Comparison of ENCODE assay signal across 22 cellular contexts in genomic region chr16:66919569-66920472, GRCh38. TPM values are rescaled to one million over a fixed set of nuclear protein-coding genes. Genes with fewer than 3 reads are reported as not detected.
DNase-seq lines count a peak whose midpoint lies in the region; ATAC-seq and TF ChIP-seq lines count a peak whose summit lies in the region.
"Had no signal": no experiment of that assay in that cellular context is flagged by ENCODE, and none has a peak within 500 bp of the region (broad histone marks: within the 10 kb centered on the region; RNA-seq: fewer than 3 reads in every experiment).

No MANE protein-coding gene starts in this region.

- H3K4me1 ChIP-seq in duodenal mucosa (ENCODE audit: control insufficient read depth in 1 of 2, insufficient read depth in 2 of 2, low read length in 2 of 2): peaks cover 18 to 34% of the 10 kb centered on the region in 2 donors
- H3K4me1 ChIP-seq in right cardiac atrium (ENCODE audit: control insufficient read depth, insufficient read depth, low read length): peaks cover 3% of the 10 kb centered on the region
- H3K4me1 ChIP-seq in PC-9 (replicated peaks; ENCODE audit: insufficient read depth): no peaks in the 10 kb centered on the region

- H3K4me1 Mint-ChIP-seq in stimulated activated effector memory CD8-positive, alpha-beta T cell treated with anti-CD3 and anti-CD28 coated beads, Interleukin-12 subunit alpha, Interleukin-12 subunit beta, amount 100 ng/mL, for 72 hours: peaks cover 10% of the 10 kb centered on the region

- H3K9me3 Mint-ChIP-seq in stimulated activated effector memory CD8-positive, alpha-beta T cell treated with anti-CD3 and anti-CD28 coated beads, Interleukin-12 subunit alpha, Interleukin-12 subunit beta, amount 100 ng/mL, for 72 hours: no peaks in the 10 kb centered on the region
- H3K9me3 Mint-ChIP-seq: activated T-cell treated with anti-CD3 and anti-CD28 coated beads, Interleukin-2, amount 50 U/mL, for 4 hours; HFFc6; nephron progenitor cell had no signal

- DNase-seq in right cardiac atrium: peak in 2 of 3 donors; percentile 19 to 68
- no peak for DNase-seq in stimulated activated effector memory CD8-positive, alpha-beta T cell treated with anti-CD3 and anti-CD28 coated beads, Interleukin-12 subunit alpha, Interleukin-12 subunit beta, amount 100 ng/mL, for 72 hours (ENCODE audit: low spot score in 2 of 2)
- DNase-seq in PC-9: no peak
- DNase-seq in GM19240 (ENCODE audit: insufficient read length, low spot score): no peak
- DNase-seq: activated CD4-positive, alpha-beta T cell treated with anti-CD3 and anti-CD28 coated beads for 1 hour; activated naive CD4-positive, alpha-beta T cell treated with Interleukin-2 at 50 U/mL for 16 hours; activated T-cell treated with anti-CD3 and anti-CD28 coated beads, Interleukin-2, amount 50 U/mL, for 4 hours; central memory CD4-positive, alpha-beta T cell; DMS79; dorsolateral prefrontal cortex; foreskin melanocyte; HFFc6; left colon; NCI-H1436; NCI-H524 treated with DMSO at 0.1 percent for 48 hours; nephron progenitor cell; stimulated activated naive CD8-positive, alpha-beta T cell treated with anti-CD3 and anti-CD28 coated beads, Interleukin-15, Interleukin-2, amounts not matched to agents 100 U/mL and 50 U/mL, for 24 hours; transverse colon had no signal

- no peak overlapping the region for H3K4me2 ChIP-seq in PC-9

- no peak overlapping the region for H2AFZ ChIP-seq in PC-9

- no peaks in the 10 kb centered on the region for H4K20me1 ChIP-seq in PC-9 (ENCODE audit: insufficient read depth)

- no peaks in the 10 kb centered on the region for H3F3A ChIP-seq in PC-9 (ENCODE audit: insufficient read depth, low read depth)

- peak overlapping the region; percentile 13 for H3K27ac Mint-ChIP-seq in stimulated activated effector memory CD8-positive, alpha-beta T cell treated with anti-CD3 and anti-CD28 coated beads, Interleukin-12 subunit alpha, Interleukin-12 subunit beta, amount 100 ng/mL, for 72 hours
- H3K27ac Mint-ChIP-seq: HFFc6, nephron progenitor cell had no signal

- no peak overlapping the region for H3K4me3 ChIP-seq in duodenal mucosa (ENCODE audit: low read depth in 1 of 2, low read length in 2 of 2)
- H3K4me3 ChIP-seq in right cardiac atrium (ENCODE audit: low read length): no peak overlapping the region
- H3K4me3 ChIP-seq in PC-9: no peak overlapping the region
- H3K4me3 ChIP-seq: dorsolateral prefrontal cortex, GM12878, transverse colon had no signal

- intact Hi-C loops in right cardiac atrium (cut with DNase I): no loop called here
- intact Hi-C loops in PC-9 (cut with micrococcal nuclease; ENCODE audit: unreplicated experiment): no loop called here

- H3K27ac ChIP-seq in duodenal mucosa (ENCODE audit: low read depth, low read length): peak overlapping the region; percentile 23
- H3K27ac ChIP-seq in right cardiac atrium (ENCODE audit: low read length): peak overlapping the region; percentile 83
- H3K27ac ChIP-seq in PC-9: no peak overlapping the region
- H3K27ac ChIP-seq: dorsolateral prefrontal cortex, transverse colon had no signal

- no peaks in the 10 kb centered on the region for H3K9me2 ChIP-seq in PC-9 (ENCODE audit: insufficient read depth)

- H3K4me3 Mint-ChIP-seq in stimulated activated effector memory CD8-positive, alpha-beta T cell treated with anti-CD3 and anti-CD28 coated beads, Interleukin-12 subunit alpha, Interleukin-12 subunit beta, amount 100 ng/mL, for 72 hours: no peak overlapping the region
- H3K4me3 Mint-ChIP-seq: activated T-cell treated with anti-CD3 and anti-CD28 coated beads, Interleukin-2, amount 50 U/mL, for 4 hours; HFFc6; nephron progenitor cell had no signal

- H3K27me3 ChIP-seq in duodenal mucosa (ENCODE audit: control insufficient read depth in 1 of 2, insufficient read depth in 2 of 2, low read length in 2 of 2) (peaks cover 4 to 5% of the 10 kb centered on the region in 2 donors), right cardiac atrium (ENCODE audit: control insufficient read depth, insufficient read depth) (no peaks in the 10 kb centered on the region), PC-9 (ENCODE audit: insufficient read depth, low read depth) (no peaks in the 10 kb centered on the region)

- no peaks in the 10 kb centered on the region for H3K79me2 ChIP-seq in PC-9 (ENCODE audit: low read depth)

- ATAC-seq in right cardiac atrium: peak; percentile 1 to 19
- ATAC-seq in stimulated activated effector memory CD8-positive, alpha-beta T cell treated with anti-CD3 and anti-CD28 coated beads, Interleukin-12 subunit alpha, Interleukin-12 subunit beta, amount 100 ng/mL, for 72 hours: no peak
- ATAC-seq: activated T-cell treated with anti-CD3 and anti-CD28 coated beads, Interleukin-2, amount 50 U/mL, for 4 hours; GM12878; stimulated activated naive CD8-positive, alpha-beta T cell treated with anti-CD3 and anti-CD28 coated beads, Interleukin-15, Interleukin-2, amounts not matched to agents 100 U/mL and 50 U/mL, for 24 hours had no signal

- 52% methylated on average over 7 of the region's 7 CpGs for WGBS in right cardiac atrium

- no peaks in the 10 kb centered on the region for H3K9me3 ChIP-seq in duodenal mucosa (ENCODE audit: control insufficient read depth in 1 of 2, low read length in 2 of 2)
- H3K9me3 ChIP-seq in right cardiac atrium (ENCODE audit: control insufficient read depth, low read length): no peaks in the 10 kb centered on the region
- no peaks in the 10 kb centered on the region for H3K9me3 ChIP-seq in PC-9 (ENCODE audit: insufficient read depth, low read depth)
- H3K9me3 ChIP-seq: transverse colon had no signal

- H3K36me3 ChIP-seq in duodenal mucosa (ENCODE audit: control insufficient read depth in 1 of 2, insufficient read depth in 2 of 2, low read length in 2 of 2): no peaks in the 10 kb centered on the region
- H3K36me3 ChIP-seq in PC-9 (ENCODE audit: low read depth): no peaks in the 10 kb centered on the region
- H3K36me3 ChIP-seq: transverse colon had no signal

- no peak for TF ChIP-seq CTCF in PC-9 (conservative IDR thresholded peaks at IDR 0.05)

- POLR2A ChIA-PET in PC-9 (lab: Charles Lee; ENCODE audit: unreplicated experiment): no interaction called here

- BruUV-seq in PC-9 (replicated peaks; lab: Mats Ljungman, UMichigan): no TSS peak

- H3K36me3 Mint-ChIP-seq in stimulated activated effector memory CD8-positive, alpha-beta T cell treated with anti-CD3 and anti-CD28 coated beads, Interleukin-12 subunit alpha, Interleukin-12 subunit beta, amount 100 ng/mL, for 72 hours: no peaks in the 10 kb centered on the region

- H3K9ac ChIP-seq in duodenal mucosa (ENCODE audit: low read depth in 1 of 2, low read length in 2 of 2): no peak overlapping the region

- CTCF ChIA-PET in PC-9 (lab: Charles Lee): interaction anchor here (1.2 kb wide), 1 partner anchor 46 kb away, joined by 3 read pairs; no protein-coding TSS in a partner anchor

RNA-seq across cellular contexts. Expression of gene CDH16, which starts 1.1 kb away (rescaled TPM):
- total RNA-seq in right cardiac atrium (under 1 TPM; 0.38 to 0.97 (median 0.65) TPM), PC-9 (2021) (not detected in 2 replicates)
- 0.50 TPM for polyA plus RNA-seq in right cardiac atrium
- total RNA-seq: activated T-cell treated with anti-CD3 and anti-CD28 coated beads, Interleukin-2, amount 50 U/mL, for 4 hours; GM12878; M059J; posterior vena cava had no signal

RNA-seq across cellular contexts. Expression of gene RRAD, which starts 5.5 kb away (rescaled TPM):
- total RNA-seq in right cardiac atrium (100 to 1,000 TPM; 135 to 299 (median 142) TPM), PC-9 (2021) (0.24 TPM in 1 of 2 replicates, not detected in the other)
- 375 TPM for polyA plus RNA-seq in right cardiac atrium

RNA-seq across cellular contexts. Expression of gene CIAO2B, which starts 14.4 kb away (rescaled TPM):
- total RNA-seq in right cardiac atrium: 100 to 1,000 TPM in 2 of 4 donors, 10 to 100 TPM in 2; 82.8 to 104 (median 100) TPM
- 239 TPM for polyA plus RNA-seq in right cardiac atrium
- total RNA-seq in PC-9 (2021): 81.7 and 87.1 TPM in 2 replicates

RNA-seq across cellular contexts. Expression of gene CES2, which starts 15.5 kb away (rescaled TPM):
- total RNA-seq in right cardiac atrium (10 to 100 TPM; 32.4 to 47.6 (median 37.1) TPM), PC-9 (2021) (32.8 and 35.1 TPM in 2 replicates)
- 46.1 TPM for polyA plus RNA-seq in right cardiac atrium

RNA-seq across cellular contexts. Expression of gene PDP2, which starts 39.5 kb away (rescaled TPM):
- 1 to 10 TPM; 3.8 to 4.4 (median 4.1) TPM for total RNA-seq in right cardiac atrium
- polyA plus RNA-seq in right cardiac atrium: 2.1 TPM
- 17.4 and 21.6 TPM in 2 replicates for total RNA-seq in PC-9 (2021)

Comparison
In these comparisons a context has a peak if more than half of its experiments do, and no peak if none do; other contexts are left out.
1. DNase-seq: peak in right cardiac atrium (2 of 3); none in stimulated activated effector memory CD8-positive, alpha-beta T cell treated with anti-CD3 and anti-CD28 coated beads, Interleukin-12 subunit alpha, Interleukin-12 subunit beta, amount 100 ng/mL, for 72 hours (0 of 2), PC-9 (0 of 2) and GM19240 (single experiment).
2. RNA of gene RRAD, which starts 5.5 kb away (total RNA-seq): 135 to 299 TPM in right cardiac atrium; 0.24 TPM in PC-9; every median in the first group is over 100 times any median in the second.